9 cellular contexts compared by ENCODE assay signal in the genomic region with DNA sequence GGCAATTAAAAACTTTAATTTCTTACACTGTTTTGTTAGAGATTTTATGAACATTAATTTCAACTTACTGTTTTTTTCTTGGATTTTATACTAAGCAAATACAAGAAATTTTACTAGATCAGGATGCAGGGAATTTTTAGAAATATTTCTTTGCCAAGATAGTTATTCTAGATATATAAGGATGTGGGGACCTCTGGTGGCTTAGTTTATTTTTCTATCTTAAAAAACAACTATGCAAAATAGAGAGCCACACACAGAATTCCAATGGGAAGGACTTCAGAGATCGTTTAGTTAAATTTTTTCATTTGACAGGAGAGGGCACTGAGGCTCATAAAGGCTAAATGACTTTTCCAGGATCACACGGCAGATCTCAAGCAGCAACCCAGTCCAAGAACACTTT. TPM values are rescaled to one million over a fixed set of nuclear protein-coding genes. Genes with fewer than 3 reads are reported as not detected.
DNase-seq lines count a peak whose midpoint lies in the region; ATAC-seq and TF ChIP-seq lines count a peak whose summit lies in the region.
"Had no signal": no experiment of that assay in that cellular context is flagged by ENCODE, and none has a peak within 500 bp of the region (broad histone marks: within the 10 kb centered on the region; RNA-seq: fewer than 3 reads in every experiment).

No MANE protein-coding gene starts in this region.

- DNase-seq in CD14-positive monocyte (ENCODE audit: low spot score) (no peak), NCI-H1105 (lab: John Stamatoyannopoulos, UW) (peak; percentile 17), dorsolateral prefrontal cortex (no peak), middle frontal gyrus (ENCODE audit: extremely low spot score, low spot score) (peak; percentile 66), GM19240 (ENCODE audit: insufficient read length, low spot score) (no peak), NCI-H1048 (lab: John Stamatoyannopoulos, UW) (no peak), NCI-H128 (lab: John Stamatoyannopoulos, UW; ENCODE audit: unreplicated experiment) (no peak)
- DNase-seq in stimulated activated naive CD8-positive, alpha-beta T cell treated with anti-CD3 and anti-CD28 coated beads, Interleukin-15, Interleukin-2, amounts not matched to agents 100 U/mL and 50 U/mL, for 24 hours = no peak

- intact Hi-C loops in CD14-positive monocyte (cut with micrococcal nuclease) (loop anchor here in 1 of 2 donors (10.0 kb wide), 1 partner anchor 79 kb away; no protein-coding TSS in a partner anchor), dorsolateral prefrontal cortex (cut with DNase I) (loop anchor here (1.0 to 10.0 kb wide), 5 partner anchors 47 to 163 kb away; a partner anchor contains a TSS)

- peaks cover 29 to 30% of the 10 kb centered on the region in 2 donors for H3K36me3 Mint-ChIP-seq in CD14-positive monocyte

- no peak for ATAC-seq in stimulated activated naive CD8-positive, alpha-beta T cell treated with anti-CD3 and anti-CD28 coated beads, Interleukin-15, Interleukin-2, amounts not matched to agents 100 U/mL and 50 U/mL, for 24 hours

- H3K4me1 Mint-ChIP-seq in CD14-positive monocyte = peaks cover 15% of the 10 kb centered on the region

- no peaks in the 10 kb centered on the region for H3K27me3 ChIP-seq in dorsolateral prefrontal cortex

- peak; percentile 25 for TF ChIP-seq CTCF in CD14-positive monocyte (IDR thresholded peaks at IDR 0.05)
- peak in 55 of 56 donors; percentile 41 to 88 (median 68) for TF ChIP-seq CTCF in dorsolateral prefrontal cortex (IDR thresholded peaks at IDR 0.05 in 54 of 56, conservative IDR thresholded peaks at IDR 0.05 in 2 of 56; ENCODE audit: low read depth in 1 of 56, partially characterized antibody in 56 of 56)

- H3K27ac Mint-ChIP-seq in CD14-positive monocyte = no peak overlapping the region

- H3K4me3 ChIP-seq in dorsolateral prefrontal cortex = no peak overlapping the region

- no peaks in the 10 kb centered on the region for H3K9me3 Mint-ChIP-seq in CD14-positive monocyte

- peaks cover 0 to 2% (median 0%) of the 10 kb centered on the region in 3 donors for H3K27me3 Mint-ChIP-seq in CD14-positive monocyte (ENCODE audit: low read depth in 3 of 3)

- no peak overlapping the region for H3K4me3 Mint-ChIP-seq in CD14-positive monocyte

- H3K27ac ChIP-seq in dorsolateral prefrontal cortex = no peak overlapping the region
- H3K27ac ChIP-seq: epithelial cell of prostate had no signal

RNA-seq across cellular contexts. Expression of a gene that starts 23.0 kb away (rescaled TPM):
- under 1 TPM in 1 of 2 donors, not detected in 1; 0.17 TPM for polyA plus RNA-seq in CD14-positive monocyte
- 1 to 10 TPM in 51 of 120 experiments, under 1 TPM in 45, not detected in 24; 0.45 to 3.6 (median 1.0) TPM for total RNA-seq in dorsolateral prefrontal cortex

RNA-seq across cellular contexts. Expression of a gene that starts 34.6 kb away (rescaled TPM):
- 10 to 100 TPM; 47.1 to 49.7 TPM for polyA plus RNA-seq in CD14-positive monocyte
- total RNA-seq in dorsolateral prefrontal cortex = 10 to 100 TPM in 88 of 120 experiments, 1 to 10 TPM in 32; 3.1 to 28.7 (median 11.7) TPM

Comparison
In these comparisons a context has a peak if more than half of its experiments do, and no peak if none do; other contexts are left out.
1. DNase-seq: peak in NCI-H1105 (single experiment) and middle frontal gyrus (single experiment); none in CD14-positive monocyte (single experiment), dorsolateral prefrontal cortex (0 of 10), GM19240 (single experiment), NCI-H1048 (single experiment), stimulated activated naive CD8-positive, alpha-beta T cell treated with anti-CD3 and anti-CD28 coated beads, Interleukin-15, Interleukin-2, amounts not matched to agents 100 U/mL and 50 U/mL, for 24 hours (single experiment) and NCI-H128 (single experiment).